Comparison of ENCODE assay signal across 13 cellular contexts in the genomic region with DNA sequence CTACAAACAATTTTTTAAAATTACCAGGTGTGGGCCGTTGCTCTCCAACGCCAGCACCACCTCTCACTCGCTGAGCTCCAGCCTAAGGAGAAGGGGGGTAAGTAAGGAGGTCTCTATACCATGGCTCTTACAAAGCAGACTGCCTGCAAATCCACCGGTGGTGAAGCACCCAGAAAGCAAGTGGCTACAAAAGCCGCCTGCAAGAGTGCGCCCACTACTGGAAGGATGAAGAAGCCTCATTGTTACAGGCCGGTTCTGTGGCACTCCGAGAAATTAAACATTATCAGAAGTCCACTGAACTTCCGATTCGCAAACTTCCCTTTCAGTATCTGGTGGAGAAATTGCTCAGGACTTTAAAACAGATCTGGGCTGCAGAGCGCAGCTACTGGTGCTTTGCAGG. TPM values are rescaled to one million over a fixed set of nuclear protein-coding genes. Genes with fewer than 3 reads are reported as not detected.
DNase-seq lines count a peak whose midpoint lies in the region; ATAC-seq and TF ChIP-seq lines count a peak whose summit lies in the region.
"Had no signal": no experiment of that assay in that cellular context is flagged by ENCODE, and none has a peak within 500 bp of the region (broad histone marks: within the 10 kb centered on the region; RNA-seq: fewer than 3 reads in every experiment).

No MANE protein-coding gene starts in this region.

- H3K4me1 Mint-ChIP-seq in mesothelial cell of epicardium: no peaks in the 10 kb centered on the region

- WGBS in right cardiac atrium: 75% methylated on average over 11 of the region's 11 CpGs

- H3K36me3 Mint-ChIP-seq in mesothelial cell of epicardium: no peaks in the 10 kb centered on the region

- no peaks in the 10 kb centered on the region for H3K9me3 ChIP-seq in cardiac muscle cell (ENCODE audit: low read depth)
- H3K9me3 ChIP-seq in right cardiac atrium (ENCODE audit: control insufficient read depth, low read length): no peaks in the 10 kb centered on the region
- H3K9me3 ChIP-seq: ovary had no signal

- H3K27ac ChIP-seq in cardiac muscle cell (no peak overlapping the region), right cardiac atrium (ENCODE audit: low read length) (no peak overlapping the region)
- H3K27ac ChIP-seq: ovary, VCaP had no signal

- peak; percentile 26 for TF ChIP-seq CTCF in cardiac muscle cell (IDR thresholded peaks at IDR 0.05; ENCODE audit: low read depth, low read length)
- peak; percentile 51 for TF ChIP-seq CTCF in LNCaP clone FGC (IDR thresholded peaks at IDR 0.05; ENCODE audit: control insufficient read depth, extremely low read depth, insufficient read depth)
- no peak for TF ChIP-seq CTCF in mesothelial cell of epicardium (IDR thresholded peaks at IDR 0.05; ENCODE audit: unreplicated experiment)

- H3K27me3 ChIP-seq in cardiac muscle cell (no peaks in the 10 kb centered on the region), right cardiac atrium (ENCODE audit: control insufficient read depth, insufficient read depth) (no peaks in the 10 kb centered on the region)
- H3K27me3 ChIP-seq: ovary had no signal

- H3K4me3 Mint-ChIP-seq in mesothelial cell of epicardium: no peak overlapping the region

- H3K36me3 ChIP-seq in cardiac muscle cell: no peaks in the 10 kb centered on the region
- H3K36me3 ChIP-seq: ovary had no signal

- intact Hi-C loops in right cardiac atrium (cut with DNase I): no loop called here

- no peak for ATAC-seq in right cardiac atrium
- no peak for ATAC-seq in stimulated activated naive CD8-positive, alpha-beta T cell treated with anti-CD3 and anti-CD28 coated beads, Interleukin-15, Interleukin-2, amounts not matched to agents 100 U/mL and 50 U/mL, for 24 hours

- H3K27ac Mint-ChIP-seq in mesothelial cell of epicardium: no peak overlapping the region

- H3K4me1 ChIP-seq in cardiac muscle cell (ENCODE audit: low read depth) (no peaks in the 10 kb centered on the region), right cardiac atrium (ENCODE audit: control insufficient read depth, insufficient read depth, low read length) (peaks cover 5% of the 10 kb centered on the region)

- H3K9me3 Mint-ChIP-seq in mesothelial cell of epicardium: no peaks in the 10 kb centered on the region

- peaks cover 2% of the 10 kb centered on the region for H3K27me3 Mint-ChIP-seq in mesothelial cell of epicardium (ENCODE audit: low read depth)

- DNase-seq in cardiac muscle cell (ENCODE audit: low read depth in 1 of 2, low spot score in 1 of 2): peak in 1 of 2 donors; percentile 16
- no peak for DNase-seq in right cardiac atrium
- DNase-seq in LNCaP clone FGC (ENCODE audit: low read depth): no peak
- peak; percentile 61 for DNase-seq in ecto neural progenitor cell (ENCODE audit: low spot score)
- DNase-seq in stimulated activated naive CD8-positive, alpha-beta T cell treated with anti-CD3 and anti-CD28 coated beads, Interleukin-15, Interleukin-2, amounts not matched to agents 100 U/mL and 50 U/mL, for 24 hours: peak; percentile 4
- DNase-seq in DMS153 treated with DMSO at 0.1 percent for 48 hours (lab: John Stamatoyannopoulos, UW; ENCODE audit: unreplicated experiment): no peak
- no peak for DNase-seq in mesothelial cell of epicardium (ENCODE audit: low spot score in 2 of 2, unreplicated experiment in 2 of 2)
- DNase-seq in stimulated activated naive CD4-positive, alpha-beta T cell (lab: John Stamatoyannopoulos, UW): no peak
- DNase-seq: amygdala, hypothalamus, NCI-H510A, ovary had no signal

- H3K4me3 ChIP-seq in cardiac muscle cell (no peak overlapping the region), right cardiac atrium (ENCODE audit: low read length) (no peak overlapping the region), LNCaP clone FGC (ENCODE audit: low read depth, low read length) (no peak overlapping the region)
- H3K4me3 ChIP-seq: ovary had no signal

RNA-seq across cellular contexts. Expression of a gene that starts 46.0 kb away (rescaled TPM):
- total RNA-seq in cardiac muscle cell (19.0 and 27.1 TPM in 2 replicates), right cardiac atrium (10 to 100 TPM; 12.2 to 29.0 (median 15.8) TPM), mesothelial cell of epicardium (9.9 to 13.1 TPM (median 11.8 TPM) in 3 replicates)
- polyA plus RNA-seq in cardiac muscle cell (14.5 and 16.1 TPM in 2 replicates), right cardiac atrium (25.6 TPM)

Comparison
In these comparisons a context has a peak if more than half of its experiments do, and no peak if none do; other contexts are left out.
1. DNase-seq: peak in ecto neural progenitor cell (single experiment) and stimulated activated naive CD8-positive, alpha-beta T cell treated with anti-CD3 and anti-CD28 coated beads, Interleukin-15, Interleukin-2, amounts not matched to agents 100 U/mL and 50 U/mL, for 24 hours (single experiment); none in right cardiac atrium (0 of 3), LNCaP clone FGC (single experiment), DMS153 treated with DMSO at 0.1 percent for 48 hours (single experiment), mesothelial cell of epicardium (0 of 2) and stimulated activated naive CD4-positive, alpha-beta T cell (0 of 6).